10 cellular contexts compared by ENCODE assay signal in genomic region chr1:153881764-153882163, GRCh38. TPM values are rescaled to one million over a fixed set of nuclear protein-coding genes. Genes with fewer than 3 reads are reported as not detected.
DNase-seq lines count a peak whose midpoint lies in the region; ATAC-seq and TF ChIP-seq lines count a peak whose summit lies in the region.
"Had no signal": no experiment of that assay in that cellular context is flagged by ENCODE, and none has a peak within 500 bp of the region (broad histone marks: within the 10 kb centered on the region; RNA-seq: fewer than 3 reads in every experiment).

No MANE protein-coding gene starts in this region.

- peaks cover 54 to 80% (median 63%) of the 10 kb centered on the region in 10 experiments for H3K4me1 ChIP-seq in BLaER1 treated with 17β-estradiol and CSF1 and Interleukin-3, amounts not matched to agents 10 nM and 100 nM
- peaks cover 27% of the 10 kb centered on the region for H3K4me1 ChIP-seq in mucosa of stomach (ENCODE audit: control insufficient read depth, insufficient read depth, low read length)

- peaks cover 5 to 29% (median 20%) of the 10 kb centered on the region in 11 experiments; a peak in 21 of 22 replicates for H3K36me3 ChIP-seq in BLaER1 treated with 17β-estradiol and CSF1 and Interleukin-3, amounts not matched to agents 10 nM and 100 nM
- H3K36me3 ChIP-seq in mucosa of stomach (ENCODE audit: control insufficient read depth, insufficient read depth, low read length), result no peaks in the 10 kb centered on the region
- H3K36me3 ChIP-seq: upper lobe of right lung had no signal

- CTCF ChIA-PET in activated CD4-positive, alpha-beta T cell treated with anti-CD3 and anti-CD28 coated beads, Interleukin-2, amount 10 ng/mL, durations not matched to agents 7 days and 5 days (lab: Charles Lee), result no interaction called here

- H3K36me3 Mint-ChIP-seq in activated CD4-positive, alpha-beta T cell treated with anti-CD3 and anti-CD28 coated beads, Interleukin-2, amount 10 ng/mL, durations not matched to agents 7 days and 5 days (ENCODE audit: low read depth), result peaks cover 7% of the 10 kb centered on the region
- peaks cover 23% of the 10 kb centered on the region for H3K36me3 Mint-ChIP-seq in nephron progenitor cell (ENCODE audit: low read depth)

- peak overlapping the region in 9 of 11 experiments; percentile 40 to 69 (median 52); a peak in 16 of 22 replicates for H3K9ac ChIP-seq in BLaER1 treated with 17β-estradiol and CSF1 and Interleukin-3, amounts not matched to agents 10 nM and 100 nM
- H3K9ac ChIP-seq in mucosa of stomach (ENCODE audit: low read length), result peak overlapping the region; percentile 1

- H3K4me3 ChIP-seq in BLaER1 treated with 17β-estradiol and CSF1 and Interleukin-3, amounts not matched to agents 10 nM and 100 nM, result peak overlapping the region in 4 of 10 experiments; percentile 4 to 29 (median 16); a peak in 2 of 20 replicates
- no peak overlapping the region for H3K4me3 ChIP-seq in mucosa of stomach (ENCODE audit: low read length)
- H3K4me3 ChIP-seq: lung had no signal

- no peak overlapping the region for H3K4me3 Mint-ChIP-seq in activated CD4-positive, alpha-beta T cell treated with anti-CD3 and anti-CD28 coated beads, Interleukin-2, amount 10 ng/mL, durations not matched to agents 7 days and 5 days
- H3K4me3 Mint-ChIP-seq in nephron progenitor cell, result no peak overlapping the region

- H4K20me1 ChIP-seq in BLaER1 treated with 17β-estradiol and CSF1 and Interleukin-3, amounts not matched to agents 10 nM and 100 nM, result peaks cover 53 to 100% (median 89%) of the 10 kb centered on the region in 11 experiments; a peak in 21 of 22 replicates

- POLR2A ChIA-PET in activated CD4-positive, alpha-beta T cell treated with anti-CD3 and anti-CD28 coated beads, Interleukin-2, amount 10 ng/mL, durations not matched to agents 7 days and 5 days (lab: Charles Lee), result interaction anchor here (0.6 kb wide), 1 partner anchor 43 kb away, joined by 3 read pairs; no protein-coding TSS in a partner anchor

- no peak for ATAC-seq in GM19395 (IDR thresholded peaks at IDR 0.05; ENCODE audit: unreplicated experiment)

- H3K9me3 ChIP-seq in BLaER1 treated with 17β-estradiol and CSF1 and Interleukin-3, amounts not matched to agents 10 nM and 100 nM (replicated peaks in 1 of 11), result no peaks in the 10 kb centered on the region
- H3K9me3 ChIP-seq in mucosa of stomach (ENCODE audit: control insufficient read depth, low read length), result no peaks in the 10 kb centered on the region
- H3K9me3 ChIP-seq: upper lobe of right lung had no signal

- peak overlapping the region in 10 of 11 experiments; percentile 0 to 64 (median 53); a peak in 19 of 22 replicates for H3K27ac ChIP-seq in BLaER1 treated with 17β-estradiol and CSF1 and Interleukin-3, amounts not matched to agents 10 nM and 100 nM
- H3K27ac ChIP-seq: upper lobe of right lung had no signal

- no peaks in the 10 kb centered on the region for H3K27me3 ChIP-seq in BLaER1 treated with 17β-estradiol and CSF1 and Interleukin-3, amounts not matched to agents 10 nM and 100 nM
- no peaks in the 10 kb centered on the region for H3K27me3 ChIP-seq in mucosa of stomach (ENCODE audit: control insufficient read depth, insufficient read depth, low read length)
- H3K27me3 ChIP-seq: upper lobe of right lung had no signal

- no peaks in the 10 kb centered on the region for H3K27me3 Mint-ChIP-seq in activated CD4-positive, alpha-beta T cell treated with anti-CD3 and anti-CD28 coated beads, Interleukin-2, amount 10 ng/mL, durations not matched to agents 7 days and 5 days
- H3K27me3 Mint-ChIP-seq in nephron progenitor cell (ENCODE audit: low read depth, poor library complexity), result no peaks in the 10 kb centered on the region

- no peaks in the 10 kb centered on the region for H3K9me3 Mint-ChIP-seq in activated CD4-positive, alpha-beta T cell treated with anti-CD3 and anti-CD28 coated beads, Interleukin-2, amount 10 ng/mL, durations not matched to agents 7 days and 5 days
- H3K9me3 Mint-ChIP-seq in nephron progenitor cell, result no peaks in the 10 kb centered on the region

- DNase-seq in NCI-H187 (lab: John Stamatoyannopoulos, UW), result peak; percentile 67 to 78
- DNase-seq in astrocyte of the hippocampus (ENCODE audit: low read depth, low spot score), result peak; percentile 73
- no peak for DNase-seq in stimulated activated naive CD4-positive, alpha-beta T cell treated with Interleukin-2 at 50 U/mL for 16 hours (lab: John Stamatoyannopoulos, UW)
- DNase-seq in activated CD4-positive, alpha-beta T cell treated with anti-CD3 and anti-CD28 coated beads, Interleukin-2, amount 10 ng/mL, durations not matched to agents 7 days and 5 days, result no peak
- no peak for DNase-seq in nephron progenitor cell
- DNase-seq: upper lobe of right lung had no signal

- peaks cover 11% of the 10 kb centered on the region for H3K4me1 Mint-ChIP-seq in activated CD4-positive, alpha-beta T cell treated with anti-CD3 and anti-CD28 coated beads, Interleukin-2, amount 10 ng/mL, durations not matched to agents 7 days and 5 days
- peaks cover 5% of the 10 kb centered on the region for H3K4me1 Mint-ChIP-seq in nephron progenitor cell

- H3K27ac Mint-ChIP-seq in activated CD4-positive, alpha-beta T cell treated with anti-CD3 and anti-CD28 coated beads, Interleukin-2, amount 10 ng/mL, durations not matched to agents 7 days and 5 days, result no peak overlapping the region
- H3K27ac Mint-ChIP-seq in nephron progenitor cell, result no peak overlapping the region

- peak overlapping the region; percentile 57 to 89 (median 79) for H3K4me2 ChIP-seq in BLaER1 treated with 17β-estradiol and CSF1 and Interleukin-3, amounts not matched to agents 10 nM and 100 nM

- TF ChIP-seq CTCF in nephron progenitor cell (IDR thresholded peaks at IDR 0.05), result no peak

RNA-seq across cellular contexts. Expression of gene GATAD2B, which starts 41.0 kb away (rescaled TPM):
- total RNA-seq in activated CD4-positive, alpha-beta T cell treated with anti-CD3 and anti-CD28 coated beads, Interleukin-2, amount 10 ng/mL, durations not matched to agents 7 days and 5 days, result 10 to 100 TPM; 73.4 to 75.4 TPM

Comparison
In these comparisons a context has a peak if more than half of its experiments do, and no peak if none do; other contexts are left out.
1. DNase-seq: peak in NCI-H187 (2 of 2) and astrocyte of the hippocampus (single experiment); none in stimulated activated naive CD4-positive, alpha-beta T cell treated with Interleukin-2 at 50 U/mL for 16 hours (single experiment), activated CD4-positive, alpha-beta T cell treated with anti-CD3 and anti-CD28 coated beads, Interleukin-2, amount 10 ng/mL, durations not matched to agents 7 days and 5 days (single experiment) and nephron progenitor cell (single experiment).